1 cellular context compared by ENCODE assay signal in genomic region chr1:218673170-218673569, GRCh38.
TF ChIP-seq lines count a peak whose summit lies in the region.

No MANE protein-coding gene starts in this region.

TF ChIP-seq in SK-N-SH, 30 proteins besides CTCF, POLR2A, EP300 and RAD21 (continued from another document):
- TF ChIP-seq REST (IDR thresholded peaks at IDR 0.05; ENCODE audit: low read depth, low read length) (no peak), NRF1 (IDR thresholded peaks at IDR 0.05; ENCODE audit: low read depth, low read length) (no peak), SMC3 (IDR thresholded peaks at IDR 0.05; ENCODE audit: low read depth, low read length) (no peak), ZBTB33 (IDR thresholded peaks at IDR 0.05; ENCODE audit: borderline replicate concordance, low read depth) (no peak)
